In genomic region chr10:127196227-127196954, GRCh38 we compare ENCODE assay signal across 8 cellular contexts. TPM values are rescaled to one million over a fixed set of nuclear protein-coding genes. Genes with fewer than 3 reads are reported as not detected.
DNase-seq lines count a peak whose midpoint lies in the region; ATAC-seq and TF ChIP-seq lines count a peak whose summit lies in the region.

A gene with protein sequence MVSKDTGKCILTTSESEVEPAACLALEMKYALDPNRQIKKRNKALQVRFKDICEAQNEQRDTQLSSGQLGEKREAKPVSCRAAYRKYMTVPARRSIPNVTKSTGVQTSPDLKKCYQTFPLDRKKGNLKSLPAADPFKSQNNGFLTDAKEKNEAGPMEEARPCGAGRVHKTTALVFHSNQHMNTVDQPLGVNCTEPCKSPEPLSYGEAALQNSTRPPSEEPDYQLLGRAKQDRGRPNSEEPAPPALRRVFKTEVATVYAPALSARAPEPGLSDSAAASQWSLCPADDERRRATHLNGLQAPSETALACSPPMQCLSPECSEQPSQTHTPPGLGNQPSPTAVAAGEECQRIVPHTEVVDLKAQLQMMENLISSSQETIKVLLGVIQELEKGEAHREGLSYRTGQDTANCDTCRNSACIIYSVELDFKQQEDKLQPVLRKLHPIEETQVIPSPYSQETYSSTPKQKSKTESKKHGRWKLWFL (minus strand): TSS chr10:127196591. CDS start chr10:127176395, 20,196 bp downstream.

- H3K27ac Mint-ChIP-seq in activated T-helper 17 cell treated with anti-CD3 and anti-CD28 coated beads, Interleukin-2, amount 50 U/mL, for 72 hours = no peak within 1 kb of the TSS

- H3K4me1 ChIP-seq in BE2C (no peaks in the 10 kb centered on the region), neuron (ENCODE audit: insufficient read depth, low read length) (peaks cover 14% of the 10 kb centered on the region)

- no peak for ATAC-seq in HG03439 (IDR thresholded peaks at IDR 0.05; ENCODE audit: unreplicated experiment)
- ATAC-seq in HG03442 (IDR thresholded peaks at IDR 0.05; ENCODE audit: unreplicated experiment) = no peak
- no peak for ATAC-seq in activated T-helper 17 cell treated with anti-CD3 and anti-CD28 coated beads, Interleukin-2, amount 50 U/mL, for 72 hours (replicated peaks)

- H3K4me3 ChIP-seq in BE2C (ENCODE audit: low read depth, low read length) = no peak within 1 kb of the TSS
- H3K4me3 ChIP-seq in fibroblast of mammary gland (ENCODE audit: control insufficient read depth, low read depth, low read length) = peak within 1 kb of the TSS; percentile 49
- peak within 1 kb of the TSS; percentile 58 for H3K4me3 ChIP-seq in neuron (ENCODE audit: low read length)

- peak; percentile 24 for DNase-seq in BE2C
- DNase-seq in NCI-H226 = peak; percentile 25
- DNase-seq in fibroblast of mammary gland (ENCODE audit: low read depth) = peak; percentile 52
- no peak for DNase-seq in activated CD4-positive, alpha-beta T cell treated with anti-CD3 and anti-CD28 coated beads for 1 hour

- H3K4me3 Mint-ChIP-seq in activated T-helper 17 cell treated with anti-CD3 and anti-CD28 coated beads, Interleukin-2, amount 50 U/mL, for 72 hours = no peak within 1 kb of the TSS

- TF ChIP-seq CTCF in BE2C (IDR thresholded peaks at IDR 0.05; ENCODE audit: low read depth, low read length) = peak; percentile 21; the same call in 1 of the 2 replicates
- TF ChIP-seq CTCF in fibroblast of mammary gland (conservative IDR thresholded peaks at IDR 0.05; ENCODE audit: control insufficient read depth, insufficient read depth, low read depth, low read length) = no peak

- H3K4me1 Mint-ChIP-seq in activated T-helper 17 cell treated with anti-CD3 and anti-CD28 coated beads, Interleukin-2, amount 50 U/mL, for 72 hours = no peaks in the 10 kb centered on the region

- peaks cover 19% of the 10 kb centered on the region for H3K27me3 Mint-ChIP-seq in activated T-helper 17 cell treated with anti-CD3 and anti-CD28 coated beads, Interleukin-2, amount 50 U/mL, for 72 hours

- H3K9me3 ChIP-seq in BE2C (no peaks in the 10 kb centered on the region), neuron (ENCODE audit: low read length) (no peaks in the 10 kb centered on the region)

- no peaks in the 10 kb centered on the region for H3K36me3 Mint-ChIP-seq in activated T-helper 17 cell treated with anti-CD3 and anti-CD28 coated beads, Interleukin-2, amount 50 U/mL, for 72 hours (ENCODE audit: low read depth)

- no peaks in the 10 kb centered on the region for H3K9me3 Mint-ChIP-seq in activated T-helper 17 cell treated with anti-CD3 and anti-CD28 coated beads, Interleukin-2, amount 50 U/mL, for 72 hours

- H3K36me3 ChIP-seq in BE2C (no peaks in the 10 kb centered on the region), neuron (ENCODE audit: insufficient read depth, low read length) (no peaks in the 10 kb centered on the region)

- H2AFZ ChIP-seq in neuron (ENCODE audit: low read depth, low read length) = no peak within 1 kb of the TSS

- H3K27me3 ChIP-seq in BE2C (peaks cover 51% of the 10 kb centered on the region), neuron (ENCODE audit: insufficient read depth, low read length) (no peaks in the 10 kb centered on the region)

RNA-seq across cellular contexts. Expression of the gene that starts here (rescaled TPM):
- polyA plus RNA-seq in BE2C (2012; ENCODE audit: insufficient read depth, insufficient read length, low read depth) = not detected
- not detected for total RNA-seq in activated T-helper 17 cell treated with anti-CD3 and anti-CD28 coated beads, Interleukin-2, amount 50 U/mL, for 72 hours
